In genomic region chr12:121025442-121026226, GRCh38 we compare ENCODE assay signal across 1 cellular context.
TF ChIP-seq lines count a peak whose summit lies in the region.

No MANE protein-coding gene starts in this region.

TF ChIP-seq in A549, 52 proteins besides CTCF, POLR2A, EP300 and RAD21:
- no peak for TF ChIP-seq CHD4 (IDR thresholded peaks at IDR 0.05; ENCODE audit: borderline replicate concordance)
- no peak for TF ChIP-seq ZNF302 (CRISPR knock-in tag; IDR thresholded peaks at IDR 0.05)
- no peak for TF ChIP-seq GATA3 (IDR thresholded peaks at IDR 0.05; ENCODE audit: borderline replicate concordance)
- no peak for TF ChIP-seq MAZ (IDR thresholded peaks at IDR 0.05; ENCODE audit: borderline replicate concordance, low read depth, low read length)
- TF ChIP-seq TP53 (CRISPR knock-in tag; IDR thresholded peaks at IDR 0.05) = no peak
- TF ChIP-seq HOXA7 (CRISPR knock-in tag; IDR thresholded peaks at IDR 0.05) = no peak
